23 cellular contexts compared by ENCODE assay signal in the genomic region with DNA sequence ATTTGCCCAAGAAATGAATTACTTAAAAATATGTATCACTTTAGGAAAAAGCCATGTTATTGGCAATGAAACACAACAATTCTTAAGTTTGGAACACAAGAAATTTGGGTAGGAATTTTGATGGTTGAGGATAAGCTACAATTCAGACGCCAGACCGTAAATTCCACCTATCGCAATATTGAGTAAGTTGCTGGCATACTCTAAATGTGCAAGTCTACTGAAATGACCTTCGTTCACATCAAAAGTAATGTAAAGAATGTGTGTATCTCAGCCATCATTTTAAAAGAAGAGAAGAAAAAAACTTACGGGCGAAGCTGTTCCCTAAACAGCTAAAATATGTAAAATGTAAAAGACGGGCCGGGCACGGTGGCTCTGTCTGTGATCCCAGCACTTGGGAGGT. TPM values are rescaled to one million over a fixed set of nuclear protein-coding genes. Genes with fewer than 3 reads are reported as not detected.
DNase-seq lines count a peak whose midpoint lies in the region; ATAC-seq, FAIRE-seq and TF ChIP-seq lines count a peak whose summit lies in the region.
"Had no signal": no experiment of that assay in that cellular context is flagged by ENCODE, and none has a peak within 500 bp of the region (broad histone marks: within the 10 kb centered on the region; RNA-seq: fewer than 3 reads in every experiment).

No MANE protein-coding gene starts in this region.

- no peak for TF ChIP-seq RAD21 in K562 (CRISPR knock-in tag; conservative IDR thresholded peaks at IDR 0.05 in 1 of 2, IDR thresholded peaks at IDR 0.05 in 1 of 2)

- H3K9me2 ChIP-seq in GM23338 (ENCODE audit: insufficient read depth), result no peaks in the 10 kb centered on the region

- peaks cover 54 to 100% (median 99%) of the 10 kb centered on the region in 11 experiments for H4K20me1 ChIP-seq in BLaER1 treated with 17β-estradiol and CSF1 and Interleukin-3, amounts not matched to agents 10 nM and 100 nM
- H4K20me1 ChIP-seq in GM23338 (replicated peaks; ENCODE audit: insufficient read depth) (peaks cover 98% of the 10 kb centered on the region), K562 (replicated peaks; ENCODE audit: control insufficient read depth, insufficient read depth, low read length) (peaks cover 6% of the 10 kb centered on the region; the same call in 1 of the 2 replicates)

- WGBS in K562 (ENCODE audit: insufficient coverage, low coverage, missing lambda C conversion rate), result 86% methylated on average over 8 of the region's 9 CpGs

- no peak overlapping the region for H2AFZ ChIP-seq in GM23338
- H2AFZ ChIP-seq in K562 (ENCODE audit: low read depth, low read length), result no peak overlapping the region

- no peak for TF ChIP-seq POLR2A in K562 (conservative IDR thresholded peaks at IDR 0.05)

- H3K27me3 Mint-ChIP-seq in GM23338 (ENCODE audit: insufficient read depth, low read depth, poor library complexity) (peaks cover 2% of the 10 kb centered on the region), osteocyte (ENCODE audit: unreplicated experiment) (no peaks in the 10 kb centered on the region)
- H3K27me3 Mint-ChIP-seq: activated CD8-positive, alpha-beta T cell treated with anti-CD3 and anti-CD28 coated beads for 36 hours; effector memory CD8-positive, alpha-beta T cell had no signal

- peaks cover 0 to 41% (median 18%) of the 10 kb centered on the region in 11 experiments; a peak in 20 of 22 replicates for H3K36me3 ChIP-seq in BLaER1 treated with 17β-estradiol and CSF1 and Interleukin-3, amounts not matched to agents 10 nM and 100 nM
- H3K36me3 ChIP-seq in GM23338 (ENCODE audit: insufficient read depth) (no peaks in the 10 kb centered on the region), K562 (ENCODE audit: control insufficient read depth, insufficient read depth, low read length) (0 out of 3 replicates have a peak, but pooled peaks cover 4% of the 10 kb centered on the region)
- H3K36me3 ChIP-seq: adrenal gland, sigmoid colon had no signal

- no peak overlapping the region for H3K27ac ChIP-seq in BLaER1 treated with 17β-estradiol and CSF1 and Interleukin-3, amounts not matched to agents 10 nM and 100 nM
- H3K27ac ChIP-seq in GM23338 (ENCODE audit: low read depth), result no peak overlapping the region
- H3K27ac ChIP-seq in K562 (ENCODE audit: extremely low read depth, low read depth, low read length), result peak overlapping the region; percentile 38; the same call in 1 of the 3 replicates

- H3K27me3 ChIP-seq in BLaER1 treated with 17β-estradiol and CSF1 and Interleukin-3, amounts not matched to agents 10 nM and 100 nM, result no peaks in the 10 kb centered on the region
- H3K27me3 ChIP-seq in GM23338 (ENCODE audit: insufficient read depth) (no peaks in the 10 kb centered on the region), K562 (ENCODE audit: control insufficient read depth in 2 of 2, insufficient read depth in 2 of 2, low read length in 2 of 2) (no peaks in the 10 kb centered on the region)
- H3K27me3 ChIP-seq: adrenal gland, sigmoid colon had no signal

- H3K27ac Mint-ChIP-seq in GM23338 (no peak overlapping the region), osteocyte (ENCODE audit: unreplicated experiment) (peak overlapping the region; percentile 72)

- POLR2A ChIA-PET in K562 (lab: Yijun Ruan, JAX), result interaction anchor here (1.0 to 1.5 kb wide), 4 partner anchors 10 to 190 kb away, joined by 3 to 5 read pairs (median 4); no protein-coding TSS in a partner anchor

- peaks cover 0 to 22% (median 14%) of the 10 kb centered on the region in 11 experiments; a peak in 18 of 22 replicates for H3K9me3 ChIP-seq in BLaER1 treated with 17β-estradiol and CSF1 and Interleukin-3, amounts not matched to agents 10 nM and 100 nM (replicated peaks in 1 of 11)
- H3K9me3 ChIP-seq in K562 (replicated peaks; ENCODE audit: control insufficient read depth, insufficient read depth, low read depth, low read length), result no peaks in the 10 kb centered on the region
- H3K9me3 ChIP-seq: adrenal gland, sigmoid colon had no signal

- CTCF ChIA-PET in K562 (lab: Yijun Ruan, JAX; ENCODE audit: low intra/inter-chr PET ratio), result no interaction called here

- DNase-seq in GM23338 (ENCODE audit: low spot score) (no peak), K562 (ENCODE audit: extremely low read depth in 1 of 4, low spot score in 3 of 4) (no peak), osteocyte (ENCODE audit: extremely low spot score, unreplicated experiment) (no peak), NCI-H1417 treated with DMSO at 0.1 percent for 48 hours (lab: John Stamatoyannopoulos, UW) (no peak), middle frontal gyrus (ENCODE audit: extremely low spot score, low spot score) (no peak)
- DNase-seq: activated CD8-positive, alpha-beta T cell treated with anti-CD3 and anti-CD28 coated beads for 36 hours; adrenal gland; C1 segment of cervical spinal cord; cerebellar nuclear complex; DMS79; effector memory CD8-positive, alpha-beta T cell; hypothalamus; midbrain; NCI-H1048; NCI-H2081; NCI-H526; nucleus accumbens; sigmoid colon; stimulated activated CD4-positive, alpha-beta T cell treated with anti-CD3 and anti-CD28 coated beads, Interleukin-4, amount 100 ng/mL, for 24 hours had no signal

- in situ Hi-C loops in K562 (cut with MboI), result no loop called here

- H3K4me2 ChIP-seq in BLaER1 treated with 17β-estradiol and CSF1 and Interleukin-3, amounts not matched to agents 10 nM and 100 nM, result peak overlapping the region in 7 of 11 experiments; percentile 13 to 57 (median 48); a peak in 7 of 22 replicates
- H3K4me2 ChIP-seq in GM23338 (peak overlapping the region; percentile 59), K562 (ENCODE audit: insufficient read depth, low read length) (no peak overlapping the region)

- peak overlapping the region in 2 of 11 experiments; percentile 8 to 39; a peak in 2 of 22 replicates for H3K9ac ChIP-seq in BLaER1 treated with 17β-estradiol and CSF1 and Interleukin-3, amounts not matched to agents 10 nM and 100 nM
- H3K9ac ChIP-seq in K562 (ENCODE audit: insufficient read depth in 1 of 2, low read depth in 2 of 2, low read length in 2 of 2), result no peak overlapping the region

- no peak for TF ChIP-seq EP300 in K562 (IDR thresholded peaks at IDR 0.05; ENCODE audit: low read length)

- peaks cover 35% of the 10 kb centered on the region for H3K4me1 Mint-ChIP-seq in GM23338
- peaks cover 42% of the 10 kb centered on the region for H3K4me1 Mint-ChIP-seq in osteocyte (ENCODE audit: unreplicated experiment)

- H3K4me1 ChIP-seq in BLaER1 treated with 17β-estradiol and CSF1 and Interleukin-3, amounts not matched to agents 10 nM and 100 nM, result peaks cover 7 to 40% (median 25%) of the 10 kb centered on the region in 10 experiments
- H3K4me1 ChIP-seq in GM23338 (ENCODE audit: insufficient read depth) (peaks cover 51% of the 10 kb centered on the region), K562 (replicated peaks in 1 of 2; ENCODE audit: control insufficient read depth in 2 of 2, insufficient read depth in 2 of 2, low read length in 2 of 2) (peaks cover 6 to 10% of the 10 kb centered on the region in 2 experiments; a peak in 4 of 5 replicates)

- no TSS peak for BruUV-seq in K562 (replicated peaks; lab: Mats Ljungman, UMichigan)

- H3K36me3 Mint-ChIP-seq in GM23338 (ENCODE audit: low read depth) (peaks cover 21% of the 10 kb centered on the region), osteocyte (ENCODE audit: unreplicated experiment) (peaks cover 2% of the 10 kb centered on the region)

- peaks cover 100% of the 10 kb centered on the region for H3K79me2 ChIP-seq in GM23338 (replicated peaks; ENCODE audit: insufficient read depth)
- peaks cover 95% of the 10 kb centered on the region for H3K79me2 ChIP-seq in K562 (ENCODE audit: control insufficient read depth, insufficient read depth, low read length)

- intact Hi-C loops in K562 (cut with micrococcal nuclease), result no loop called here

- ATAC-seq in GM23338 (no peak), K562 (no peak), HG02678 (IDR thresholded peaks at IDR 0.05; ENCODE audit: unreplicated experiment) (no peak)

- no peak overlapping the region for H3K4me3 ChIP-seq in BLaER1 treated with 17β-estradiol and CSF1 and Interleukin-3, amounts not matched to agents 10 nM and 100 nM
- no peak overlapping the region for H3K4me3 ChIP-seq in GM23338
- H3K4me3 ChIP-seq in K562, result no peak overlapping the region
- H3K4me3 ChIP-seq: adrenal gland, sigmoid colon had no signal

- TF ChIP-seq CTCF in GM23338 (conservative IDR thresholded peaks at IDR 0.05; ENCODE audit: low read depth in 2 of 2) (no peak), K562 (IDR thresholded peaks at IDR 0.05 in 2 of 3, conservative IDR thresholded peaks at IDR 0.05 in 1 of 3; ENCODE audit: insufficient read depth in 2 of 3, low read depth in 1 of 3, low read length in 3 of 3) (no peak), osteocyte (IDR thresholded peaks at IDR 0.05) (no peak)

- no peaks in the 10 kb centered on the region for H3K9me1 ChIP-seq in K562 (ENCODE audit: control insufficient read depth, insufficient read depth, low read length)

- no peak for FAIRE-seq in K562 (lab: Jason Lieb, UNC)
- FAIRE-seq: RCC 7860 had no signal

- peaks cover 8% of the 10 kb centered on the region; the same call in 1 of the 2 replicates for H3F3A ChIP-seq in GM23338 (replicated peaks; ENCODE audit: low read depth)

- H3K4me3 Mint-ChIP-seq in GM23338 (no peak overlapping the region), osteocyte (ENCODE audit: unreplicated experiment) (no peak overlapping the region)
- H3K4me3 Mint-ChIP-seq: activated CD8-positive, alpha-beta T cell treated with anti-CD3 and anti-CD28 coated beads for 36 hours; activated T-helper 1 cell treated with anti-CD3 and anti-CD28 coated beads, Interleukin-12 subunit alpha, Interleukin-12 subunit beta, Interleukin-2, Interleukin-4 antibody, amounts not matched to agents 30 ng/mL and 10 ng/mL and 1 ng/mL, durations not matched to agents 14 hours and 24 hours and 36 hours had no signal

- H3K9me3 Mint-ChIP-seq in GM23338 (no peaks in the 10 kb centered on the region), osteocyte (ENCODE audit: unreplicated experiment) (no peaks in the 10 kb centered on the region)
- H3K9me3 Mint-ChIP-seq: activated T-helper 1 cell treated with anti-CD3 and anti-CD28 coated beads, Interleukin-12 subunit alpha, Interleukin-12 subunit beta, Interleukin-2, Interleukin-4 antibody, amounts not matched to agents 30 ng/mL and 10 ng/mL and 1 ng/mL, durations not matched to agents 14 hours and 24 hours and 36 hours; effector memory CD8-positive, alpha-beta T cell had no signal

RNA-seq across cellular contexts. Expression of gene UBE2G1, which starts 33.4 kb away (rescaled TPM):
- total RNA-seq in GM23338 (2014; rRNA removed; shearing (Covaris generic)), result 145 and 161 TPM in 2 replicates
- polyA plus RNA-seq in GM23338 (2016; fragmentation: Nextera tagmentation; extraction: Ambion mirVana) (64.2 and 71.9 TPM in 2 replicates), K562 (2011; rRNA removed) (26.7 and 39.6 TPM in 2 replicates), K562 (2014; fragmentation: Illumina TruSeq; extraction: Trizol) (28.8 and 36.7 TPM in 2 replicates), K562 (2014; fragmentation: Nextera tagmentation; extraction: Ambion mirVana) (10 to 100 TPM; 10.1 to 16.4 TPM), K562 (2014; rRNA removed) (29.0 and 29.7 TPM in 2 replicates)
- total RNA-seq in K562 (2011; cell fraction: chromatin; rRNA removed; ENCODE audit: low replicate concordance), result 8.0 and 17.2 TPM in 2 replicates
- total RNA-seq in K562 (2011; cell fraction: nucleolus; rRNA removed), result 8.7 and 10.5 TPM in 2 replicates
- total RNA-seq in K562 (2011; cell fraction: nucleoplasm; rRNA removed), result 13.7 and 19.2 TPM in 2 replicates
- total RNA-seq in K562 (2014; rRNA removed) (46.5 and 48.8 TPM in 2 replicates), K562 (2014; rRNA removed; fragmentation: Illumina TruSeq; extraction: Trizol) (25.2 and 30.7 TPM in 2 replicates), K562 (2015; rRNA removed; fragmentation: Illumina TruSeq; extraction: Trizol) (28.4 and 28.9 TPM in 2 replicates), K562 (2021) (65.9 and 70.1 TPM in 2 replicates), osteocyte (61.4 and 65.1 TPM in 2 replicates)
- 16.9 and 21.1 TPM in 2 replicates for polyA plus RNA-seq in K562 (2011; cell fraction: cytosol; rRNA removed)
- polyA plus RNA-seq in K562 (2011; cell fraction: nucleus; rRNA removed), result 9.6 and 10.6 TPM in 2 replicates
- 33.0 and 37.8 TPM in 2 replicates for polyA plus RNA-seq in K562 (2012)
- 26.1 and 30.5 TPM in 2 replicates for polyA minus RNA-seq in K562 (2011; rRNA and poly(A)+ RNA removed)
- polyA minus RNA-seq in K562 (2011; cell fraction: cytosol; rRNA and poly(A)+ RNA removed), result 22.1 and 25.4 TPM in 2 replicates
- polyA minus RNA-seq in K562 (2011; cell fraction: nucleus; rRNA and poly(A)+ RNA removed), result 8.8 TPM in 2 replicates
